ENCODE assay signal across 16 cellular contexts in the genomic region with DNA sequence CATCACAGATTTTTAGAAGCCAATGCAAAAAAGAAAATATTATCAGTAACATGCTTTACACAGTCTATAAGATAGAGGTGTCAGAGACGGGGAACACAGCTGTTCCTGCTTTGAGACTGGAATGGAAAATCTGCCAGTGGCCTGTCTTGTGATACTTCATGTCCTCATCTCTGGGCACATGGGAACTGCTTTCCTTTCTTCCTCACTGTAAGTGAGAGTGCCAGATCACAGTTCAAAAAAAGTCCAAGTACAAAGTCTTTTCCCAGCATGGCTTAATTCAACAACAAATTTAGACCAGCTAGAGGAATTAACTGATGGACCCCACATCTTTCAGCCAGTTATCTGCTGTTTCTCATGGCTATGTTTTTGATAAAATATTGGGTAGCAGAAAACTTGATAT.
"Had no signal": no experiment of that assay in that cellular context is flagged by ENCODE, and none has a peak within 500 bp of the region (broad histone marks: within the 10 kb centered on the region; RNA-seq: fewer than 3 reads in every experiment).

No MANE protein-coding gene starts in this region.

- H3K4me1 ChIP-seq: gastrocnemius medialis, uterus had no signal

- H3K27me3 Mint-ChIP-seq: activated B cell treated with CpG ODN at 0.5 μM for 24 hours; activated CD4-positive, alpha-beta T cell treated with anti-CD3 and anti-CD28 coated beads, Interleukin-2, amount 10 ng/mL, durations not matched to agents 24 days and 14 days had no signal

- H3K4me3 Mint-ChIP-seq: activated B cell treated with CpG ODN at 0.5 μM for 24 hours; activated CD4-positive, alpha-beta T cell treated with anti-CD3 and anti-CD28 coated beads, Interleukin-2, amount 10 ng/mL, durations not matched to agents 24 days and 14 days; activated T-cell treated with anti-CD3 and anti-CD28 coated beads, Interleukin-2, amount 50 U/mL, for 72 hours; nephron had no signal

- H3K9me3 ChIP-seq: esophagus squamous epithelium, gastrocnemius medialis, uterus had no signal

- H3K36me3 ChIP-seq: esophagus squamous epithelium, gastrocnemius medialis, uterus had no signal

- H3K27ac Mint-ChIP-seq: activated B cell treated with CpG ODN at 0.5 μM for 24 hours; activated CD4-positive, alpha-beta T cell treated with anti-CD3 and anti-CD28 coated beads, Interleukin-2, amount 10 ng/mL, durations not matched to agents 24 days and 14 days; activated naive CD4-positive, alpha-beta T cell treated with anti-CD3 and anti-CD28 coated beads, Interleukin-2, amount 50 U/mL, for 72 hours; activated T-cell treated with anti-CD3 and anti-CD28 coated beads, Interleukin-2, amount 50 U/mL, for 72 hours had no signal

- DNase-seq: activated B cell treated with CpG ODN at 0.5 μM for 24 hours; activated CD4-positive, alpha-beta T cell treated with anti-CD3 and anti-CD28 coated beads, Interleukin-2, amount 10 ng/mL, durations not matched to agents 24 days and 14 days; activated CD8-positive, alpha-beta memory T cell treated with anti-CD3 and anti-CD28 coated beads, Interleukin-2, amount 50 U/mL, for 48 hours; activated gamma-delta T cell; activated T-cell treated with anti-CD3 and anti-CD28 coated beads, Interleukin-2, amount 50 U/mL, for 72 hours; caudate nucleus; esophagus squamous epithelium; gastrocnemius medialis; mesendoderm; nucleus accumbens; spleen; stimulated activated CD4-positive, alpha-beta T cell treated with anti-CD3 and anti-CD28 coated beads, Interleukin-1b, Interleukin-23, amount 100 ng/mL, for 48 hours; SW 1271; uterus had no signal

- H3K27me3 ChIP-seq: esophagus squamous epithelium, gastrocnemius medialis, spleen, uterus had no signal

- H3K4me1 Mint-ChIP-seq: activated CD4-positive, alpha-beta T cell treated with anti-CD3 and anti-CD28 coated beads, Interleukin-2, amount 10 ng/mL, durations not matched to agents 24 days and 14 days had no signal

- H3K9me3 Mint-ChIP-seq: activated B cell treated with CpG ODN at 0.5 μM for 24 hours, nephron had no signal

- H3K27ac ChIP-seq: gastrocnemius medialis, spleen, uterus had no signal

- H3K4me3 ChIP-seq: esophagus squamous epithelium, gastrocnemius medialis, spleen, uterus had no signal

- ATAC-seq: activated naive CD4-positive, alpha-beta T cell treated with anti-CD3 and anti-CD28 coated beads, Interleukin-2, amount 50 U/mL, for 72 hours; activated T-cell treated with anti-CD3 and anti-CD28 coated beads, Interleukin-2, amount 50 U/mL, for 72 hours; gastrocnemius medialis had no signal
